ENCODE assay signal across 15 cellular contexts in the genomic region with DNA sequence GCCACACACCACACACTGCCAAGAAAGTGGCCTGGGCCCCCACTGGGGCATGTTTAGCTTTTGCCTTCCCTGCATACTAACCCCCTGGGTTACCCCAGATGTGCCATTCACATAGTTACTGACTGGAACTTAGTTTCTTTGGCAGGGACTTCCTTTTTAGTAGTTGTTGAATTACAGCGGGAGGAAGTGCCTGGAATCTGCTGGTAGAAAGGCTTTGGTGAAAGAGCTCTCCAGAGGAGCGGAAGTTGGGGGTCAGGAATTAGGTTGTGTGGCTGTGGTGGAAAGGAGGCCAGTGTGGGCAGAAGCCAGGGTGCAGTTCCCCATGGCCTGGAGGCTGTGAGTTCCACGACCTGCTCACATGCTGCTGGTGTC.
DNase-seq lines count a peak whose midpoint lies in the region; ATAC-seq and TF ChIP-seq lines count a peak whose summit lies in the region.
"Had no signal": no experiment of that assay in that cellular context is flagged by ENCODE, and none has a peak within 500 bp of the region (broad histone marks: within the 10 kb centered on the region; RNA-seq: fewer than 3 reads in every experiment).

No MANE protein-coding gene starts in this region.

- peak overlapping the region; percentile 6; the same call in 1 of the 2 replicates for H3K27ac ChIP-seq in DND-41 (ENCODE audit: low read length)
- no peak overlapping the region for H3K27ac ChIP-seq in neural progenitor cell
- H3K27ac ChIP-seq in transverse colon, result no peak overlapping the region
- H3K27ac ChIP-seq: GM23248 had no signal

- no peak for ATAC-seq in DND-41 (ENCODE audit: insufficient read depth, low read depth)
- ATAC-seq: stimulated activated naive CD8-positive, alpha-beta T cell treated with anti-CD3 and anti-CD28 coated beads, Interleukin-15, Interleukin-2, amounts not matched to agents 100 U/mL and 50 U/mL, for 24 hours had no signal

- TF ChIP-seq CTCF in DND-41 (IDR thresholded peaks at IDR 0.05; ENCODE audit: borderline replicate concordance, extremely low read depth, low read length, poor library complexity, severe bottlenecking) (no peak), neural progenitor cell (IDR thresholded peaks at IDR 0.05) (no peak), transverse colon (IDR thresholded peaks at IDR 0.05) (no peak)

- H3K9ac ChIP-seq in DND-41 (ENCODE audit: low read depth, low read length) (no peak overlapping the region), adipocyte (ENCODE audit: low read length) (peak overlapping the region; percentile 32), neural progenitor cell (no peak overlapping the region)
- H3K9ac ChIP-seq: GM23248 had no signal

- H3K4me2 ChIP-seq in DND-41 (ENCODE audit: insufficient read depth, low read length) (no peak overlapping the region), neural progenitor cell (no peak overlapping the region)

- H3K4me3 ChIP-seq in DND-41 (ENCODE audit: low read depth in 1 of 2, low read length in 2 of 2) (no peak overlapping the region), adipocyte (ENCODE audit: low read length) (no peak overlapping the region), neural progenitor cell (no peak overlapping the region), transverse colon (no peak overlapping the region)
- H3K4me3 ChIP-seq: adrenal gland, GM23248, heart right ventricle had no signal

- no peak overlapping the region for H2AFZ ChIP-seq in DND-41 (ENCODE audit: low read depth, low read length)
- no peak overlapping the region for H2AFZ ChIP-seq in neural progenitor cell (replicated peaks)
- H2AFZ ChIP-seq: GM23248 had no signal

- H3K9me3 ChIP-seq in DND-41 (ENCODE audit: insufficient read depth, low read length, severe bottlenecking) (no peaks in the 10 kb centered on the region), adipocyte (ENCODE audit: control insufficient read depth, low read length) (no peaks in the 10 kb centered on the region), neural progenitor cell (ENCODE audit: low read depth) (no peaks in the 10 kb centered on the region), transverse colon (no peaks in the 10 kb centered on the region)
- H3K9me3 ChIP-seq: adrenal gland, heart right ventricle had no signal

- in situ Hi-C loops in transverse colon (cut with MboI; ENCODE audit: low pct_ligation_motif_present in 1 of 4, low pct_unique_long_range_greater_than_20kb in 1 of 4, low sequenced_read_pairs in 3 of 4), result loop anchor here in 1 of 4 donors (25.0 kb wide), 1 partner anchor 136 kb away; no protein-coding TSS in a partner anchor

- peaks cover 53% of the 10 kb centered on the region for H3K36me3 Mint-ChIP-seq in activated CD4-positive, alpha-beta T cell treated with anti-CD3 and anti-CD28 coated beads, Interleukin-2, amount 10 ng/mL, durations not matched to agents 24 days and 14 days (ENCODE audit: low read depth)
- peaks cover 20% of the 10 kb centered on the region for H3K36me3 Mint-ChIP-seq in neural progenitor cell

- peaks cover 23% of the 10 kb centered on the region for H3K4me1 Mint-ChIP-seq in activated CD4-positive, alpha-beta T cell treated with anti-CD3 and anti-CD28 coated beads, Interleukin-2, amount 10 ng/mL, durations not matched to agents 24 days and 14 days
- H3K4me1 Mint-ChIP-seq in neural progenitor cell, result peaks cover 5% of the 10 kb centered on the region

- no peaks in the 10 kb centered on the region for H3K27me3 Mint-ChIP-seq in activated CD4-positive, alpha-beta T cell treated with anti-CD3 and anti-CD28 coated beads, Interleukin-2, amount 10 ng/mL, durations not matched to agents 24 days and 14 days
- peaks cover 6% of the 10 kb centered on the region for H3K27me3 Mint-ChIP-seq in neural progenitor cell (ENCODE audit: insufficient read depth, low read depth)

- no peaks in the 10 kb centered on the region for H3F3A ChIP-seq in neural progenitor cell (ENCODE audit: low read depth)

- H3K27me3 ChIP-seq in DND-41 (ENCODE audit: insufficient read depth, low read length, poor library complexity), result no peaks in the 10 kb centered on the region
- H3K27me3 ChIP-seq in adipocyte (replicated peaks; ENCODE audit: control insufficient read depth, insufficient read depth, low read length), result no peaks in the 10 kb centered on the region
- H3K27me3 ChIP-seq in neural progenitor cell, result no peaks in the 10 kb centered on the region
- H3K27me3 ChIP-seq in transverse colon, result no peaks in the 10 kb centered on the region
- H3K27me3 ChIP-seq: adrenal gland, heart right ventricle had no signal

- intact Hi-C loops in activated CD4-positive, alpha-beta T cell treated with anti-CD3 and anti-CD28 coated beads, Interleukin-2, amount 10 ng/mL, durations not matched to agents 24 days and 14 days (cut with micrococcal nuclease), result no loop called here
- intact Hi-C loops in transverse colon (cut with DNase I; ENCODE audit: low total_unique reads), result no loop called here

- H4K20me1 ChIP-seq in DND-41 (ENCODE audit: insufficient read depth, low read length) (peaks cover 32% of the 10 kb centered on the region), neural progenitor cell (ENCODE audit: low read depth) (peaks cover 6% of the 10 kb centered on the region)

- 74% methylated on average over 3 of the region's 3 CpGs; no CpG with 5 or more reads in 1 of the 2 donors for WGBS in transverse colon (ENCODE audit: low coverage in 1 of 2), 2 donors

- no peaks in the 10 kb centered on the region for H3K79me2 ChIP-seq in DND-41 (ENCODE audit: insufficient read depth, low read length)
- H3K79me2 ChIP-seq in neural progenitor cell (ENCODE audit: low read depth), result no peaks in the 10 kb centered on the region

- H3K9me3 Mint-ChIP-seq in activated CD4-positive, alpha-beta T cell treated with anti-CD3 and anti-CD28 coated beads, Interleukin-2, amount 10 ng/mL, durations not matched to agents 24 days and 14 days, result no peaks in the 10 kb centered on the region
- H3K9me3 Mint-ChIP-seq in neural progenitor cell, result no peaks in the 10 kb centered on the region

- no peak for TF ChIP-seq EP300 in transverse colon (IDR thresholded peaks at IDR 0.05; ENCODE audit: low read depth)

- H3K27ac Mint-ChIP-seq in activated CD4-positive, alpha-beta T cell treated with anti-CD3 and anti-CD28 coated beads, Interleukin-2, amount 10 ng/mL, durations not matched to agents 24 days and 14 days, result peak overlapping the region; percentile 64
- peak overlapping the region; percentile 82 for H3K27ac Mint-ChIP-seq in neural progenitor cell

- peak overlapping the region; percentile 49 for H3K4me3 Mint-ChIP-seq in activated CD4-positive, alpha-beta T cell treated with anti-CD3 and anti-CD28 coated beads, Interleukin-2, amount 10 ng/mL, durations not matched to agents 24 days and 14 days
- H3K4me3 Mint-ChIP-seq in neural progenitor cell, result no peak overlapping the region

- H3K4me1 ChIP-seq in DND-41 (ENCODE audit: insufficient read depth, low read length) (no peaks in the 10 kb centered on the region), adipocyte (ENCODE audit: control insufficient read depth, insufficient read depth, low read length) (peaks cover 24% of the 10 kb centered on the region), neural progenitor cell (no peaks in the 10 kb centered on the region), transverse colon (peaks cover 0 to 9% (median 5%) of the 10 kb centered on the region in 4 donors)

- DNase-seq in activated CD4-positive, alpha-beta T cell treated with anti-CD3 and anti-CD28 coated beads, Interleukin-2, amount 10 ng/mL, durations not matched to agents 24 days and 14 days, result peak; percentile 70
- DNase-seq in activated CD4-positive, alpha-beta T cell treated with anti-CD3 and anti-CD28 coated beads, Interleukin-2, amount 50 U/mL, for 1 hour, result no peak
- no peak for DNase-seq in DND-41
- no peak for DNase-seq in adipocyte (ENCODE audit: low read depth)
- no peak for DNase-seq in neural progenitor cell (ENCODE audit: low spot score)
- no peak for DNase-seq in NCI-H2171 treated with DMSO at 0.1 percent for 48 hours (lab: John Stamatoyannopoulos, UW)
- no peak for DNase-seq in NCI-H748 treated with DMSO at 0.1 percent for 48 hours (lab: John Stamatoyannopoulos, UW)
- DNase-seq in transverse colon, result no peak
- DNase-seq: 8988T; GM23248; heart right ventricle; NCI-H1930; stimulated activated naive CD8-positive, alpha-beta T cell treated with anti-CD3 and anti-CD28 coated beads, Interleukin-15, Interleukin-2, amounts not matched to agents 100 U/mL and 50 U/mL, for 24 hours; T-helper 9 cell had no signal

- H3K36me3 ChIP-seq in DND-41 (ENCODE audit: insufficient read depth, low read length) (peaks cover 96% of the 10 kb centered on the region), adipocyte (ENCODE audit: control insufficient read depth, insufficient read depth, low read length, severe bottlenecking) (peaks cover 93% of the 10 kb centered on the region), neural progenitor cell (no peaks in the 10 kb centered on the region), transverse colon (peaks cover 0 to 50% (median 15%) of the 10 kb centered on the region in 4 donors)

- no peak for TF ChIP-seq POLR2A in transverse colon (IDR thresholded peaks at IDR 0.05)
